7 cellular contexts compared by ENCODE assay signal in the genomic region with DNA sequence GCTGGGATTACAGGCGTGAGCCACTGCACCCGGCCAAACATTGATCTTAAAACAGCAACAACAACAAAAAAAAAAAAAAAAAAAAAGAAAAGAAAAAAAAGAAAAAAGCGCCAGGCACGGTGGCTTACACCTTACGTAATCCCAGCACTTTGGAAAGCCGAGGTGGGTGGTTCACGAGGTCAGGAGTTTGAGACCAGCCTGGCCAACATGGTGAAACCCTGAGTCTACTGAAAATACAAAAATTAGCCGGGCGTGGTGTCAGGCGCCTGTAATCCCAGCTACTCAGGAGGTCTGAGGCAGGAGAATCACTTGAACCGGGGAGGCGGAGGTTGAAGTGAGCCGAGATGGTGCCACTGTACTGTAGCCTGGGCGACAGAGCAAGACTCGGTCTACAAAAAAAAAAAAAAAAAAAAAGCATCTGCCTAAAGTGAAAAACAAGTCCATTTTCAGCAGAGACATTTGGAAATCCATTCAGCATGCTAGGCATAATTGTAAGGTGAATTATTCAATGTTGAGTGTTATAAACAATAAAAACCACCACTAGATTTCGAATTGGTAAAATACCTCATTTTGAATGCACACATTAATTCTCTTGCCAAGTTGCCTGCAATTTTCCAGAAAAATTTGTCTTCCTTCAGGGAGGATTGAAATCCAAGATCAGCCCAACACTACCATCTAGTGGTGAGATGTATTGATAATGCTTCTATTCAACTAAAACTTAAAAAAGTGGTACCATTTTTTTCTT. TPM values are rescaled to one million over a fixed set of nuclear protein-coding genes. Genes with fewer than 3 reads are reported as not detected.
A peak's percentile ranks its signal among the peaks of the same experiment; 100 is the strongest.
DNase-seq lines count a peak whose midpoint lies in the region; ATAC-seq and TF ChIP-seq lines count a peak whose summit lies in the region.

No MANE protein-coding gene starts in this region.

- 0 out of 2 replicates have a peak, but pooled peaks cover under 1% of the 10 kb centered on the region for H3K9me3 ChIP-seq in SJCRH30 (replicated peaks)
- peaks cover 0 to 4% of the 10 kb centered on the region in 2 donors for H3K9me3 ChIP-seq in neuronal stem cell (replicated peaks in 1 of 2; ENCODE audit: control insufficient read depth in 2 of 2, insufficient read depth in 1 of 2, low read depth in 1 of 2, low read length in 2 of 2)

- H3K79me1 ChIP-seq in neuronal stem cell (ENCODE audit: low read depth, low read length): no peaks in the 10 kb centered on the region

- peak; percentile 55 for TF ChIP-seq CTCF in LNCaP clone FGC (IDR thresholded peaks at IDR 0.05; ENCODE audit: control insufficient read depth, extremely low read depth, insufficient read depth)

- no peak overlapping the region for H4K91ac ChIP-seq in neuronal stem cell (ENCODE audit: low read depth, low read length, poor library complexity)

- H3K4me3 ChIP-seq in LNCaP clone FGC (ENCODE audit: low read depth, low read length): no peak overlapping the region
- H3K4me3 ChIP-seq in SJCRH30: no peak overlapping the region
- no peak overlapping the region for H3K4me3 ChIP-seq in neuronal stem cell (ENCODE audit: low read length in 2 of 2)

- ATAC-seq in esophagus mucosa (peak; percentile 46), GM18502 (IDR thresholded peaks at IDR 0.05; ENCODE audit: poor library complexity, unreplicated experiment) (no peak)

- H3K9ac ChIP-seq in neuronal stem cell (ENCODE audit: low read depth, low read length, poor library complexity): no peak overlapping the region

- 0 out of 2 replicates have a peak, but pooled peaks cover 3% of the 10 kb centered on the region for H3K4me1 ChIP-seq in SJCRH30
- no peaks in the 10 kb centered on the region for H3K4me1 ChIP-seq in neuronal stem cell (ENCODE audit: control insufficient read depth in 2 of 2, insufficient read depth in 1 of 2, low read depth in 1 of 2, low read length in 2 of 2)

- no peak overlapping the region for H3K23ac ChIP-seq in neuronal stem cell (ENCODE audit: low read depth, low read length, poor library complexity)

- H3K36me3 ChIP-seq in SJCRH30 (peaks cover 20% of the 10 kb centered on the region), neuronal stem cell (replicated peaks in 1 of 2; ENCODE audit: control insufficient read depth in 2 of 2, insufficient read depth in 2 of 2, low read length in 2 of 2) (peaks cover 7 to 33% of the 10 kb centered on the region in 2 donors)

- no peak overlapping the region for H2BK5ac ChIP-seq in neuronal stem cell (ENCODE audit: low read length)

- H3K14ac ChIP-seq in neuronal stem cell (ENCODE audit: low read length): no peak overlapping the region

- H3K27me3 ChIP-seq in SJCRH30: no peaks in the 10 kb centered on the region
- H3K27me3 ChIP-seq in neuronal stem cell (ENCODE audit: control insufficient read depth in 3 of 3, insufficient read depth in 3 of 3, low read depth in 1 of 3, low read length in 3 of 3): no peaks in the 10 kb centered on the region

- H3K18ac ChIP-seq in neuronal stem cell (ENCODE audit: low read length): no peak overlapping the region

- WGBS in neuronal stem cell (ENCODE audit: extremely low coverage in 2 of 2, insufficient read length in 2 of 2, insufficient replicate concordance in 1 of 2), 2 donors: no CpG with 5 or more reads among the region's 16 CpGs

- no peak overlapping the region for H3K4ac ChIP-seq in neuronal stem cell (ENCODE audit: low read length)

- DNase-seq in Daoy (ENCODE audit: low read depth): peak; percentile 58
- DNase-seq in LNCaP clone FGC (ENCODE audit: low read depth): no peak
- peak; percentile 53 to 91 for DNase-seq in SJCRH30
- peak; percentile 70 for DNase-seq in neuronal stem cell (ENCODE audit: low spot score)
- DNase-seq in SKM-1 treated with dmso at 0.1 percent for 144 hours (lab: John Stamatoyannopoulos, UW; ENCODE audit: unreplicated experiment): no peak

- no peak overlapping the region for H3K4me2 ChIP-seq in neuronal stem cell (ENCODE audit: insufficient read depth, low read length, poor library complexity, severe bottlenecking)

- no peak overlapping the region for H2AK5ac ChIP-seq in neuronal stem cell (ENCODE audit: low read depth, low read length)

- H3K27ac ChIP-seq in SJCRH30 (no peak overlapping the region), neuronal stem cell (replicated peaks; ENCODE audit: low read length) (no peak overlapping the region)

- H2BK12ac ChIP-seq in neuronal stem cell (ENCODE audit: low read length): no peak overlapping the region

- H2AFZ ChIP-seq in neuronal stem cell (ENCODE audit: low read length): no peak overlapping the region

- no peak overlapping the region for H2BK15ac ChIP-seq in neuronal stem cell (ENCODE audit: low read length)

- no peak overlapping the region for H2BK120ac ChIP-seq in neuronal stem cell (ENCODE audit: low read depth, low read length)

- no peak overlapping the region for H4K8ac ChIP-seq in neuronal stem cell (ENCODE audit: low read depth, low read length)

RNA-seq across cellular contexts. Expression of a gene that starts 8.0 kb away (rescaled TPM):
- total RNA-seq in Daoy (2014; rRNA removed; shearing (Covaris generic)): 18.2 and 36.6 TPM in 2 replicates
- 43.4 and 58.7 TPM in 2 replicates for total RNA-seq in SJCRH30 (2014; rRNA removed; shearing (Covaris generic))
- total RNA-seq in esophagus mucosa: 21.9 TPM
- 40.1 TPM for polyA plus RNA-seq in neuronal stem cell (2013, experiment 1 of 2)
- polyA plus RNA-seq in neuronal stem cell (2013, experiment 2 of 2): 38.0 TPM

Comparison
In these comparisons a context has a peak if more than half of its experiments do, and no peak if none do; other contexts are left out.
1. DNase-seq: peak in Daoy (single experiment), SJCRH30 (2 of 2) and neuronal stem cell (single experiment); none in LNCaP clone FGC (single experiment) and SKM-1 treated with dmso at 0.1 percent for 144 hours (single experiment).